Comparison of ENCODE assay signal across 1 cellular context in genomic region chr10:73590881-73591577, GRCh38.
TF ChIP-seq lines count a peak whose summit lies in the region.

A gene with protein sequence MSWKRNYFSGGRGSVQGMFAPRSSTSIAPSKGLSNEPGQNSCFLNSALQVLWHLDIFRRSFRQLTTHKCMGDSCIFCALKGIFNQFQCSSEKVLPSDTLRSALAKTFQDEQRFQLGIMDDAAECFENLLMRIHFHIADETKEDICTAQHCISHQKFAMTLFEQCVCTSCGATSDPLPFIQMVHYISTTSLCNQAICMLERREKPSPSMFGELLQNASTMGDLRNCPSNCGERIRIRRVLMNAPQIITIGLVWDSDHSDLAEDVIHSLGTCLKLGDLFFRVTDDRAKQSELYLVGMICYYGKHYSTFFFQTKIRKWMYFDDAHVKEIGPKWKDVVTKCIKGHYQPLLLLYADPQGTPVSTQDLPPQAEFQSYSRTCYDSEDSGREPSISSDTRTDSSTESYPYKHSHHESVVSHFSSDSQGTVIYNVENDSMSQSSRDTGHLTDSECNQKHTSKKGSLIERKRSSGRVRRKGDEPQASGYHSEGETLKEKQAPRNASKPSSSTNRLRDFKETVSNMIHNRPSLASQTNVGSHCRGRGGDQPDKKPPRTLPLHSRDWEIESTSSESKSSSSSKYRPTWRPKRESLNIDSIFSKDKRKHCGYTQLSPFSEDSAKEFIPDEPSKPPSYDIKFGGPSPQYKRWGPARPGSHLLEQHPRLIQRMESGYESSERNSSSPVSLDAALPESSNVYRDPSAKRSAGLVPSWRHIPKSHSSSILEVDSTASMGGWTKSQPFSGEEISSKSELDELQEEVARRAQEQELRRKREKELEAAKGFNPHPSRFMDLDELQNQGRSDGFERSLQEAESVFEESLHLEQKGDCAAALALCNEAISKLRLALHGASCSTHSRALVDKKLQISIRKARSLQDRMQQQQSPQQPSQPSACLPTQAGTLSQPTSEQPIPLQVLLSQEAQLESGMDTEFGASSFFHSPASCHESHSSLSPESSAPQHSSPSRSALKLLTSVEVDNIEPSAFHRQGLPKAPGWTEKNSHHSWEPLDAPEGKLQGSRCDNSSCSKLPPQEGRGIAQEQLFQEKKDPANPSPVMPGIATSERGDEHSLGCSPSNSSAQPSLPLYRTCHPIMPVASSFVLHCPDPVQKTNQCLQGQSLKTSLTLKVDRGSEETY (N-terminal part only) (minus strand): TSS chr10:73591342. CDS start chr10:73575658, 15,684 bp downstream.

TF ChIP-seq in IMR-90, 13 proteins besides CTCF, POLR2A, EP300 and RAD21 (continued from another document):
- TF ChIP-seq, protein P1, sequence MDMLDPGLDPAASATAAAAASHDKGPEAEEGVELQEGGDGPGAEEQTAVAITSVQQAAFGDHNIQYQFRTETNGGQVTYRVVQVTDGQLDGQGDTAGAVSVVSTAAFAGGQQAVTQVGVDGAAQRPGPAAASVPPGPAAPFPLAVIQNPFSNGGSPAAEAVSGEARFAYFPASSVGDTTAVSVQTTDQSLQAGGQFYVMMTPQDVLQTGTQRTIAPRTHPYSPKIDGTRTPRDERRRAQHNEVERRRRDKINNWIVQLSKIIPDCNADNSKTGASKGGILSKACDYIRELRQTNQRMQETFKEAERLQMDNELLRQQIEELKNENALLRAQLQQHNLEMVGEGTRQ (IDR thresholded peaks at IDR 0.05; ENCODE audit: low read depth, low read length) = no peak
- TF ChIP-seq MAZ (IDR thresholded peaks at IDR 0.05; ENCODE audit: borderline replicate concordance, low read depth, low read length) = no peak
- no peak for TF ChIP-seq FOS (IDR thresholded peaks at IDR 0.05; ENCODE audit: low read depth, low read length)
- no peak for TF ChIP-seq CHD1 (IDR thresholded peaks at IDR 0.05; ENCODE audit: low read depth, low read length)
- TF ChIP-seq RFX5 (IDR thresholded peaks at IDR 0.05; ENCODE audit: low read depth, low read length) = no peak
- TF ChIP-seq, protein P2, sequence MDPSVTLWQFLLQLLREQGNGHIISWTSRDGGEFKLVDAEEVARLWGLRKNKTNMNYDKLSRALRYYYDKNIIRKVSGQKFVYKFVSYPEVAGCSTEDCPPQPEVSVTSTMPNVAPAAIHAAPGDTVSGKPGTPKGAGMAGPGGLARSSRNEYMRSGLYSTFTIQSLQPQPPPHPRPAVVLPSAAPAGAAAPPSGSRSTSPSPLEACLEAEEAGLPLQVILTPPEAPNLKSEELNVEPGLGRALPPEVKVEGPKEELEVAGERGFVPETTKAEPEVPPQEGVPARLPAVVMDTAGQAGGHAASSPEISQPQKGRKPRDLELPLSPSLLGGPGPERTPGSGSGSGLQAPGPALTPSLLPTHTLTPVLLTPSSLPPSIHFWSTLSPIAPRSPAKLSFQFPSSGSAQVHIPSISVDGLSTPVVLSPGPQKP (IDR thresholded peaks at IDR 0.05; ENCODE audit: borderline replicate concordance, low read depth, low read length) = no peak
TF ChIP-seq in IMR-90: peak in this region for 0.
